11 cellular contexts compared by ENCODE assay signal in genomic region chr1:178870944-178871343, GRCh38. TPM values are rescaled to one million over a fixed set of nuclear protein-coding genes. Genes with fewer than 3 reads are reported as not detected.
DNase-seq lines count a peak whose midpoint lies in the region; ATAC-seq, FAIRE-seq and TF ChIP-seq lines count a peak whose summit lies in the region.
"Had no signal": no experiment of that assay in that cellular context is flagged by ENCODE, and none has a peak within 500 bp of the region (broad histone marks: within the 10 kb centered on the region; RNA-seq: fewer than 3 reads in every experiment).

A gene with protein sequence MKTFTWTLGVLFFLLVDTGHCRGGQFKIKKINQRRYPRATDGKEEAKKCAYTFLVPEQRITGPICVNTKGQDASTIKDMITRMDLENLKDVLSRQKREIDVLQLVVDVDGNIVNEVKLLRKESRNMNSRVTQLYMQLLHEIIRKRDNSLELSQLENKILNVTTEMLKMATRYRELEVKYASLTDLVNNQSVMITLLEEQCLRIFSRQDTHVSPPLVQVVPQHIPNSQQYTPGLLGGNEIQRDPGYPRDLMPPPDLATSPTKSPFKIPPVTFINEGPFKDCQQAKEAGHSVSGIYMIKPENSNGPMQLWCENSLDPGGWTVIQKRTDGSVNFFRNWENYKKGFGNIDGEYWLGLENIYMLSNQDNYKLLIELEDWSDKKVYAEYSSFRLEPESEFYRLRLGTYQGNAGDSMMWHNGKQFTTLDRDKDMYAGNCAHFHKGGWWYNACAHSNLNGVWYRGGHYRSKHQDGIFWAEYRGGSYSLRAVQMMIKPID (minus strand): TSS chr1:178871077. CDS start chr1:178865776, 5,301 bp downstream.

- H3K4me1 ChIP-seq in kidney (ENCODE audit: control insufficient read depth in 1 of 2, insufficient read depth in 1 of 2, low read depth in 1 of 2, low read length in 2 of 2): peaks cover 10 to 22% of the 10 kb centered on the region in 2 donors

- peak within 1 kb of the TSS; percentile 26 to 41 for H3K4me3 ChIP-seq in kidney (ENCODE audit: low read length in 2 of 2)
- H3K4me3 ChIP-seq in skeletal muscle cell (ENCODE audit: low read depth, low read length): peak within 1 kb of the TSS; percentile 31

- no peak for TF ChIP-seq POLR2A in H54 (IDR thresholded peaks at IDR 0.05; ENCODE audit: low read depth, low read length)

- peak within 1 kb of the TSS; percentile 35 to 71 for H3K27ac ChIP-seq in kidney (ENCODE audit: low read depth in 2 of 2, low read length in 2 of 2)
- H3K27ac ChIP-seq: HL-60 had no signal

- ATAC-seq in GM21390 (IDR thresholded peaks at IDR 0.05; ENCODE audit: unreplicated experiment): no peak
- no peak for ATAC-seq in HG03039 (IDR thresholded peaks at IDR 0.05; ENCODE audit: unreplicated experiment)

- peak within 1 kb of the TSS; percentile 5 to 9 for H3K9ac ChIP-seq in kidney (ENCODE audit: low read length in 2 of 2)

- peak; percentile 36 for FAIRE-seq in H54 (lab: Jason Lieb, UNC)
- no peak for FAIRE-seq in kidney (lab: Jason Lieb, UNC)

- no peak for TF ChIP-seq CTCF in kidney (IDR thresholded peaks at IDR 0.05; ENCODE audit: borderline replicate concordance, extremely low read depth, insufficient read depth)

- intact Hi-C loops in kidney (cut with DNase I): no loop called here

- DNase-seq in H54 (ENCODE audit: insufficient read length, low spot score): no peak
- DNase-seq in brain pericyte (ENCODE audit: low read depth, low spot score): peak; percentile 43
- no peak for DNase-seq in kidney
- peak; percentile 29 for DNase-seq in skeletal muscle cell (ENCODE audit: low read depth)
- no peak for DNase-seq in NCI-H526 (lab: John Stamatoyannopoulos, UW)
- DNase-seq in glomerular visceral epithelial cell (ENCODE audit: extremely low spot score): no peak
- DNase-seq: DMS53 had no signal

- no peaks in the 10 kb centered on the region for H3K9me3 ChIP-seq in kidney (ENCODE audit: control insufficient read depth in 1 of 2, low read length in 2 of 2)

- H3K36me3 ChIP-seq in kidney (ENCODE audit: control insufficient read depth in 1 of 2, insufficient read depth in 2 of 2, low read length in 2 of 2): no peaks in the 10 kb centered on the region

RNA-seq across cellular contexts. Expression of the gene that starts here (rescaled TPM):
- total RNA-seq in kidney: 24.5 TPM
- polyA plus RNA-seq in kidney (ENCODE audit: insufficient read depth, low read depth, low replicate concordance): 8.2 TPM
- total RNA-seq: epithelial cell of proximal tubule had no signal

Comparison
In these comparisons a context has a peak if more than half of its experiments do, and no peak if none do; other contexts are left out.
1. DNase-seq: peak in brain pericyte (single experiment) and skeletal muscle cell (single experiment); none in H54 (single experiment), kidney (single experiment), NCI-H526 (0 of 2) and glomerular visceral epithelial cell (single experiment).